Comparison of ENCODE assay signal across 8 cellular contexts in genomic region chr1:120844186-120844944, GRCh38. TPM values are rescaled to one million over a fixed set of nuclear protein-coding genes. Genes with fewer than 3 reads are reported as not detected.
DNase-seq lines count a peak whose midpoint lies in the region; TF ChIP-seq lines count a peak whose summit lies in the region.
"Not testable (repeated sequence)": the region's sequence is repeated elsewhere in the genome, so short reads cannot be mapped to it uniquely, and the experiment has no call there.

No MANE protein-coding gene starts in this region.

- H3K9me3 ChIP-seq in MG63 = not testable (repeated sequence)

- TF ChIP-seq CTCF in retinal pigment epithelial cell (conservative IDR thresholded peaks at IDR 0.05; ENCODE audit: low read depth, low read length) = peak; percentile 25

- H3K4me3 Mint-ChIP-seq in activated T-helper 1 cell treated with anti-CD3 and anti-CD28 coated beads, Interleukin-12 subunit alpha, Interleukin-12 subunit beta, Interleukin-2, Interleukin-4 antibody, amounts not matched to agents 30 ng/mL and 10 ng/mL and 1 ng/mL, durations not matched to agents 14 hours and 24 hours and 36 hours = peak overlapping the region; percentile 70

- H3K4me3 ChIP-seq in MG63 (peak overlapping the region; percentile 71), retinal pigment epithelial cell (ENCODE audit: low read length) (peak overlapping the region; percentile 43)

- not testable (repeated sequence) for H3K9me3 Mint-ChIP-seq in activated T-helper 1 cell treated with anti-CD3 and anti-CD28 coated beads, Interleukin-12 subunit alpha, Interleukin-12 subunit beta, Interleukin-2, Interleukin-4 antibody, amounts not matched to agents 30 ng/mL and 10 ng/mL and 1 ng/mL, durations not matched to agents 14 hours and 24 hours and 36 hours

- H3K36me3 Mint-ChIP-seq in activated T-helper 1 cell treated with anti-CD3 and anti-CD28 coated beads, Interleukin-12 subunit alpha, Interleukin-12 subunit beta, Interleukin-2, Interleukin-4 antibody, amounts not matched to agents 30 ng/mL and 10 ng/mL and 1 ng/mL, durations not matched to agents 14 hours and 24 hours and 36 hours (ENCODE audit: low read depth) = not testable (repeated sequence)

- not testable (repeated sequence) for H3K4me1 Mint-ChIP-seq in activated T-helper 1 cell treated with anti-CD3 and anti-CD28 coated beads, Interleukin-12 subunit alpha, Interleukin-12 subunit beta, Interleukin-2, Interleukin-4 antibody, amounts not matched to agents 30 ng/mL and 10 ng/mL and 1 ng/mL, durations not matched to agents 14 hours and 24 hours and 36 hours (ENCODE audit: low read depth)

- not testable (repeated sequence) for H3K36me3 ChIP-seq in MG63

- intact Hi-C loops in activated T-helper 1 cell treated with anti-CD3 and anti-CD28 coated beads, Interleukin-12 subunit alpha, Interleukin-12 subunit beta, Interleukin-2, Interleukin-4 antibody, amounts not matched to agents 30 ng/mL and 10 ng/mL and 1 ng/mL, durations not matched to agents 14 hours and 24 hours and 36 hours (cut with micrococcal nuclease) = not testable (repeated sequence)

- H3K27me3 ChIP-seq in MG63 = not testable (repeated sequence)

- H3K27me3 Mint-ChIP-seq in activated T-helper 1 cell treated with anti-CD3 and anti-CD28 coated beads, Interleukin-12 subunit alpha, Interleukin-12 subunit beta, Interleukin-2, Interleukin-4 antibody, amounts not matched to agents 30 ng/mL and 10 ng/mL and 1 ng/mL, durations not matched to agents 14 hours and 24 hours and 36 hours (ENCODE audit: insufficient read depth) = not testable (repeated sequence)

- DNase-seq in ELF-1 (ENCODE audit: low read depth, low spot score) = peak; percentile 69
- DNase-seq in MG63 = peak; percentile 80
- peak; percentile 47 to 69 (median 63) for DNase-seq in T-helper 1 cell
- DNase-seq in activated T-helper 1 cell treated with anti-CD3 and anti-CD28 coated beads, Interleukin-12 subunit alpha, Interleukin-12 subunit beta, Interleukin-2, Interleukin-4 antibody, amounts not matched to agents 30 ng/mL and 10 ng/mL and 1 ng/mL, durations not matched to agents 14 hours and 24 hours and 36 hours (ENCODE audit: low spot score); retinal pigment epithelial cell (ENCODE audit: low read depth): not testable (repeated sequence)
- DNase-seq in effector CD8-positive, alpha-beta T cell (lab: John Stamatoyannopoulos, UW) = peak; percentile 78
- peak; percentile 49 for DNase-seq in left kidney (ENCODE audit: low read depth, low spot score)
- peak; percentile 15 for DNase-seq in stromal cell of bone marrow (ENCODE audit: low read depth)

- H3K27ac Mint-ChIP-seq in activated T-helper 1 cell treated with anti-CD3 and anti-CD28 coated beads, Interleukin-12 subunit alpha, Interleukin-12 subunit beta, Interleukin-2, Interleukin-4 antibody, amounts not matched to agents 30 ng/mL and 10 ng/mL and 1 ng/mL, durations not matched to agents 14 hours and 24 hours and 36 hours = not testable (repeated sequence)

RNA-seq across cellular contexts. Expression of gene PPIAL4A, which starts 45.2 kb away (rescaled TPM):
- total RNA-seq in MG63 (2014; rRNA removed; shearing (Covaris generic); ENCODE audit: low replicate concordance) = not detected in 2 replicates
- total RNA-seq in activated T-helper 1 cell treated with anti-CD3 and anti-CD28 coated beads, Interleukin-12 subunit alpha, Interleukin-12 subunit beta, Interleukin-2, Interleukin-4 antibody, amounts not matched to agents 30 ng/mL and 10 ng/mL and 1 ng/mL, durations not matched to agents 14 hours and 24 hours and 36 hours = not detected in 2 replicates
